In genomic region chr22:43955883-43956286, GRCh38 we compare ENCODE assay signal across 8 cellular contexts.
DNase-seq lines count a peak whose midpoint lies in the region; ATAC-seq and TF ChIP-seq lines count a peak whose summit lies in the region.

No MANE protein-coding gene starts in this region.

- peak overlapping the region; percentile 94 for H3K4me3 Mint-ChIP-seq in stimulated activated naive CD8-positive, alpha-beta T cell treated with anti-CD3 and anti-CD28 coated beads, Interleukin-15, Interleukin-2, amounts not matched to agents 100 ng/mL and 50 ng/mL, for 24 hours
- peak overlapping the region; percentile 89 to 97 (median 95) for H3K4me3 Mint-ChIP-seq in nephron

- peaks cover 6% of the 10 kb centered on the region for H3K27me3 Mint-ChIP-seq in stimulated activated naive CD8-positive, alpha-beta T cell treated with anti-CD3 and anti-CD28 coated beads, Interleukin-15, Interleukin-2, amounts not matched to agents 100 ng/mL and 50 ng/mL, for 24 hours
- H3K27me3 Mint-ChIP-seq in nephron (ENCODE audit: low read depth), result no peaks in the 10 kb centered on the region

- H3K4me1 ChIP-seq in OCI-LY3 (ENCODE audit: low read length), result peaks cover 16% of the 10 kb centered on the region
- H3K4me1 ChIP-seq in duodenal mucosa (ENCODE audit: control insufficient read depth in 1 of 2, insufficient read depth in 2 of 2, low read length in 2 of 2), result peaks cover 19% of the 10 kb centered on the region in 2 donors

- no peaks in the 10 kb centered on the region for H3K9me3 Mint-ChIP-seq in stimulated activated naive CD8-positive, alpha-beta T cell treated with anti-CD3 and anti-CD28 coated beads, Interleukin-15, Interleukin-2, amounts not matched to agents 100 ng/mL and 50 ng/mL, for 24 hours
- no peaks in the 10 kb centered on the region for H3K9me3 Mint-ChIP-seq in nephron

- H3K9ac ChIP-seq in OCI-LY3 (ENCODE audit: low read length), result peak overlapping the region; percentile 93
- peak overlapping the region; percentile 77 for H3K9ac ChIP-seq in duodenal mucosa (ENCODE audit: low read depth in 1 of 2, low read length in 2 of 2)

- peaks cover 14% of the 10 kb centered on the region for H3K36me3 Mint-ChIP-seq in stimulated activated naive CD8-positive, alpha-beta T cell treated with anti-CD3 and anti-CD28 coated beads, Interleukin-15, Interleukin-2, amounts not matched to agents 100 ng/mL and 50 ng/mL, for 24 hours (ENCODE audit: low read depth)
- H3K36me3 Mint-ChIP-seq in nephron (ENCODE audit: low read depth), result peaks cover 13% of the 10 kb centered on the region

- peaks cover 37% of the 10 kb centered on the region for H3K4me1 Mint-ChIP-seq in stimulated activated naive CD8-positive, alpha-beta T cell treated with anti-CD3 and anti-CD28 coated beads, Interleukin-15, Interleukin-2, amounts not matched to agents 100 ng/mL and 50 ng/mL, for 24 hours (ENCODE audit: low read depth)
- peaks cover 32% of the 10 kb centered on the region for H3K4me1 Mint-ChIP-seq in nephron

- no peak for DNase-seq in stimulated activated naive CD8-positive, alpha-beta T cell treated with anti-CD3 and anti-CD28 coated beads, Interleukin-15, Interleukin-2, amounts not matched to agents 100 U/mL and 50 U/mL, for 24 hours
- DNase-seq in activated effector memory CD4-positive, alpha-beta T cell treated with anti-CD3 and anti-CD28 coated beads, Interleukin-2, amount 50 U/mL, for 16 hours, result no peak

- peak overlapping the region; percentile 88 for H3K27ac Mint-ChIP-seq in stimulated activated naive CD8-positive, alpha-beta T cell treated with anti-CD3 and anti-CD28 coated beads, Interleukin-15, Interleukin-2, amounts not matched to agents 100 ng/mL and 50 ng/mL, for 24 hours
- H3K27ac Mint-ChIP-seq in nephron, result peak overlapping the region; percentile 88 to 95 (median 93)

- no peak for ATAC-seq in stimulated activated naive CD8-positive, alpha-beta T cell treated with anti-CD3 and anti-CD28 coated beads, Interleukin-15, Interleukin-2, amounts not matched to agents 100 U/mL and 50 U/mL, for 24 hours
- ATAC-seq in HG02588 (IDR thresholded peaks at IDR 0.05; ENCODE audit: unreplicated experiment) (no peak), GM18858 (IDR thresholded peaks at IDR 0.05; ENCODE audit: unreplicated experiment) (no peak)

- peak overlapping the region; percentile 64 for H3K27ac ChIP-seq in OCI-LY3 (ENCODE audit: low read length)
- peak overlapping the region; percentile 81 for H3K27ac ChIP-seq in duodenal mucosa (ENCODE audit: low read depth, low read length)

- peak overlapping the region; percentile 63 for H2AFZ ChIP-seq in OCI-LY3 (ENCODE audit: low read depth, low read length)

- H3K27me3 ChIP-seq in OCI-LY3 (ENCODE audit: low read depth, low read length) (no peaks in the 10 kb centered on the region), duodenal mucosa (ENCODE audit: control insufficient read depth in 1 of 2, insufficient read depth in 2 of 2, low read length in 2 of 2) (no peaks in the 10 kb centered on the region)

- H3K9me3 ChIP-seq in OCI-LY3 (ENCODE audit: insufficient read depth, low read length), result no peaks in the 10 kb centered on the region
- no peaks in the 10 kb centered on the region for H3K9me3 ChIP-seq in duodenal mucosa (ENCODE audit: control insufficient read depth in 1 of 2, low read length in 2 of 2)

- H3K4me3 ChIP-seq in OCI-LY3 (ENCODE audit: low read length) (peak overlapping the region; percentile 91), duodenal mucosa (ENCODE audit: low read depth in 1 of 2, low read length in 2 of 2) (peak overlapping the region; percentile 85 to 92)

- H4K20me1 ChIP-seq in OCI-LY3 (ENCODE audit: insufficient read depth, low read length), result no peaks in the 10 kb centered on the region

- no peaks in the 10 kb centered on the region for H3K36me3 ChIP-seq in OCI-LY3 (replicated peaks; ENCODE audit: low read depth, low read length)
- H3K36me3 ChIP-seq in duodenal mucosa (ENCODE audit: control insufficient read depth in 1 of 2, insufficient read depth in 2 of 2, low read length in 2 of 2), result no peaks in the 10 kb centered on the region

- no peak for TF ChIP-seq CTCF in OCI-LY3 (IDR thresholded peaks at IDR 0.05; ENCODE audit: low read depth, low read length)
- no peak for TF ChIP-seq CTCF in nephron (IDR thresholded peaks at IDR 0.05; ENCODE audit: unreplicated experiment in 3 of 3)

- H3K4me2 ChIP-seq in OCI-LY3 (ENCODE audit: low read length), result peak overlapping the region; percentile 87

- peaks cover 68% of the 10 kb centered on the region for H3K79me2 ChIP-seq in OCI-LY3 (ENCODE audit: low read length)
